Comparison of ENCODE assay signal across 1 cellular context in the genomic region with DNA sequence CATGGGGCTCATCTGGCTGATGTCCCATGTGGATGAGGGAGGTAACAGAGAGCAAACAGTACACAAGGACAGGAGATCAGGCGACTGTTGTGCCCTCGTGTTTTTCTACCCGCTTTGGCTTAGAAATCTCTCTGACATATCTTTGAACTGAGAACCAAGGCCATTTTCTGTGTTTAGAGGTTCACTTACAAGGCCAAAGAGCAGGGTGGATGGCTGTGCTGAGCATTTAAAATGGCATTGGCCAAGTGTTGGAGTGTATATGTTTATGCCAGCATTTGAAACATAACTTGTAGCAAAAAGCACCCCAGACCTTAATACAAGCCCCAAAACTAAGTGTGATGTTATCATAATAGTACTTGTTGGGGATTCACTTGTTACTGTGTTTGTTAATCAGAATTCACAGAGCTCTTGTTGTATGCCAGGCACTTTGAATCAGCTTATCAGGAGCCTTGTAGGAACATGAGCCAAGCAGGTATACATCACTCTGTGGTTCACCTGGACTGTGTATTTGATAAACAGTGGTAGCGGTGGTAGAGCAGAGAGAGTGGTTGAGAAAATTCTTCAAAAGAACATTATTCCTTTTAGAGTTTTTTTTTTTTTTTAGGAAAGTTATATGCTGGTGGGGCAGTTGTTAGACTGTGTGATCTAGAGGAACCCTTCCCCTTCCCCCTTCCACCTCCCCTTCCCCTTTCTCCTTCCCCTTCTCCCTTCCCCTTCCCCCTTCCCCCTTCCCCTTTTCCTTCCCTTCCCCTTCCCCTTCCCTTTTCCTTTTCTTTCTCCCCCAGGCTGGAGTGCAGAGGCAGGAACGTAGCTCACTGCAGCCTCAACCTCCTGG.
TF ChIP-seq lines count a peak whose summit lies in the region.

No MANE protein-coding gene starts in this region.

TF ChIP-seq in HepG2, 621 proteins besides CTCF, POLR2A, EP300 and RAD21 (continued from another document):
- TF ChIP-seq MBNL3 (CRISPR knock-in tag; conservative IDR thresholded peaks at IDR 0.05) = no peak
- TF ChIP-seq EEA1 (CRISPR knock-in tag; IDR thresholded peaks at IDR 0.05; ENCODE audit: borderline replicate concordance) = no peak
- TF ChIP-seq ZNF333 (CRISPR knock-in tag; IDR thresholded peaks at IDR 0.05; ENCODE audit: borderline replicate concordance) = no peak
- TF ChIP-seq HCFC1 (IDR thresholded peaks at IDR 0.05; ENCODE audit: low read depth, low read length) = no peak
- no peak for TF ChIP-seq PAWR (CRISPR knock-in tag; IDR thresholded peaks at IDR 0.05; ENCODE audit: borderline replicate concordance)
- TF ChIP-seq ZNF121 (CRISPR knock-in tag; IDR thresholded peaks at IDR 0.05) = no peak
- no peak for TF ChIP-seq KLF15 (CRISPR knock-in tag; IDR thresholded peaks at IDR 0.05; ENCODE audit: borderline replicate concordance)
- TF ChIP-seq ZNF766 (CRISPR knock-in tag; IDR thresholded peaks at IDR 0.05; ENCODE audit: borderline replicate concordance) = peak; percentile 92
- no peak for TF ChIP-seq MAZ (IDR thresholded peaks at IDR 0.05; ENCODE audit: borderline replicate concordance, low read depth, low read length)
- TF ChIP-seq MAZ (CRISPR knock-in tag; IDR thresholded peaks at IDR 0.05; ENCODE audit: low read depth) = no peak
- peak; percentile 81; the same call in 1 of the 2 replicates for TF ChIP-seq MEIS1 (CRISPR knock-in tag; IDR thresholded peaks at IDR 0.05; ENCODE audit: borderline replicate concordance)
